In genomic region chr15:39782441-39783138, GRCh38 we compare ENCODE assay signal across 8 cellular contexts. TPM values are rescaled to one million over a fixed set of nuclear protein-coding genes. Genes with fewer than 3 reads are reported as not detected.
DNase-seq lines count a peak whose midpoint lies in the region; ATAC-seq and TF ChIP-seq lines count a peak whose summit lies in the region.

Gene FSIP1 (minus strand): TSS chr15:39782841. CDS start chr15:39776524, 6,317 bp downstream.

- TF ChIP-seq POLR2A in lower leg skin (IDR thresholded peaks at IDR 0.05): no peak

- ATAC-seq in GM19397 (IDR thresholded peaks at IDR 0.05; ENCODE audit: unreplicated experiment) (peak; percentile 99), HG03565 (IDR thresholded peaks at IDR 0.05; ENCODE audit: unreplicated experiment) (peak; percentile 89)

- DNase-seq in CD1c-positive myeloid dendritic cell (ENCODE audit: extremely low spot score) (peak; percentile 98), NCI-H748 treated with DMSO at 0.1 percent for 48 hours (lab: John Stamatoyannopoulos, UW) (peak; percentile 80), dorsolateral prefrontal cortex (peak; percentile 92 to 97 (median 94)), lower leg skin (ENCODE audit: low spot score in 2 of 2) (peak; percentile 95 to 99)
- peak; percentile 95 to 96 for DNase-seq in activated CD4-positive, alpha-beta T cell treated with anti-CD3 and anti-CD28 coated beads, Interleukin-2, amount 50 U/mL, for 48 hours
- peak; percentile 93 to 94 for DNase-seq in stimulated activated CD4-positive, alpha-beta T cell treated with anti-CD3 and anti-CD28 coated beads, Interleukin-4, amount 100 ng/mL, for 4 hours

- WGBS in lower leg skin, 2 donors: 0 to 1% methylated on average over 36 to 42 of the region's 64 CpGs

- intact Hi-C loops in dorsolateral prefrontal cortex (cut with DNase I) (loop anchor here (5.0 to 10.0 kb wide), 4 partner anchors 140 to 492 kb away; partner anchors contain the start of gene GPR176 (in 1 of the 2)), lower leg skin (cut with DNase I; ENCODE audit: low total_unique reads) (no loop called here)

- H3K27me3 ChIP-seq in dorsolateral prefrontal cortex: no peaks in the 10 kb centered on the region

- H3K4me3 ChIP-seq in dorsolateral prefrontal cortex: peak within 1 kb of the TSS; percentile 59 to 95 (median 81)
- H3K4me3 ChIP-seq in lower leg skin (ENCODE audit: low read depth, poor library complexity, severe bottlenecking): peak within 1 kb of the TSS; percentile 52

- H3K27ac ChIP-seq in dorsolateral prefrontal cortex: peak within 1 kb of the TSS; percentile 3 to 94 (median 85)

- TF ChIP-seq CTCF in dorsolateral prefrontal cortex (IDR thresholded peaks at IDR 0.05 in 54 of 56, conservative IDR thresholded peaks at IDR 0.05 in 2 of 56; ENCODE audit: low read depth in 1 of 56, partially characterized antibody in 56 of 56): peak in 23 of 56 donors; percentile 1 to 50 (median 16)
- TF ChIP-seq CTCF in lower leg skin (IDR thresholded peaks at IDR 0.05): no peak

RNA-seq across cellular contexts. Expression of gene FSIP1, which starts in this region (rescaled TPM):
- 10 to 100 TPM in 34 of 120 experiments, 1 to 10 TPM in 86; 3.4 to 15.4 (median 8.8) TPM for total RNA-seq in dorsolateral prefrontal cortex
- under 1 TPM in 1 of 4 donors, not detected in 3; 0.17 TPM for total RNA-seq in lower leg skin

Comparison
In these comparisons a context has a peak if more than half of its experiments do, and no peak if none do; other contexts are left out.
1. Peak in every context shown above with its lines: DNase-seq, ATAC-seq, H3K4me3 ChIP-seq and H3K27ac ChIP-seq.
2. Peak in DNase-seq and H3K4me3 ChIP-seq in lower leg skin; RNA of the gene not detected or under 1 TPM.